ENCODE assay signal across 8 cellular contexts in genomic region chr13:23579072-23579885, GRCh38. TPM values are rescaled to one million over a fixed set of nuclear protein-coding genes. Genes with fewer than 3 reads are reported as not detected.
DNase-seq lines count a peak whose midpoint lies in the region; ATAC-seq and TF ChIP-seq lines count a peak whose summit lies in the region.

No MANE protein-coding gene starts in this region.

- TF ChIP-seq CTCF in lung (IDR thresholded peaks at IDR 0.05; ENCODE audit: control extremely low read depth, extremely low read depth): no peak

- TF ChIP-seq POLR2A in GM18951 (IDR thresholded peaks at IDR 0.05; ENCODE audit: extremely low read depth, insufficient read depth, insufficient read length): peak; percentile 49

- peak; percentile 89 for ATAC-seq in HG03139 (IDR thresholded peaks at IDR 0.05; ENCODE audit: unreplicated experiment)
- ATAC-seq in lung (ENCODE audit: insufficient read depth, low FRiP score): peak; percentile 100

- no peaks in the 10 kb centered on the region for H3K9me3 Mint-ChIP-seq in activated CD4-positive, alpha-beta memory T cell treated with anti-CD3 and anti-CD28 coated beads for 36 hours

- in situ Hi-C loops in GM18951 (cut with MboI; ENCODE audit: low sequenced_read_pairs, unreplicated experiment): no loop called here

- no peaks in the 10 kb centered on the region for H3K27me3 ChIP-seq in lung (ENCODE audit: control insufficient read depth, insufficient read depth)

- peaks cover 14% of the 10 kb centered on the region for H3K4me1 Mint-ChIP-seq in activated CD4-positive, alpha-beta memory T cell treated with anti-CD3 and anti-CD28 coated beads for 36 hours (ENCODE audit: low read depth)

- DNase-seq in AG08396 (ENCODE audit: low spot score) (peak; percentile 97), NCI-H524 (lab: John Stamatoyannopoulos, UW) (peak; percentile 84 to 94), ecto neural progenitor cell (ENCODE audit: low spot score) (peak; percentile 97), lung (ENCODE audit: low spot score) (peak; percentile 93)
- DNase-seq in activated CD4-positive, alpha-beta memory T cell treated with anti-CD3 and anti-CD28 coated beads for 36 hours: peak; percentile 94
- DNase-seq in stimulated activated CD4-positive, alpha-beta T cell treated with anti-CD3 and anti-CD28 coated beads, TNF-alpha, amount 100 ng/mL, for 1 hour (ENCODE audit: low read depth in 3 of 3, low spot score in 1 of 3): peak; percentile 75 to 97 (median 82)

- no peaks in the 10 kb centered on the region for H3K36me3 ChIP-seq in lung (ENCODE audit: control insufficient read depth in 2 of 2, insufficient read depth in 2 of 2, low read length in 2 of 2)

- H3K36me3 Mint-ChIP-seq in activated CD4-positive, alpha-beta memory T cell treated with anti-CD3 and anti-CD28 coated beads for 36 hours: no peaks in the 10 kb centered on the region

- POLR2A ChIA-PET in activated CD4-positive, alpha-beta memory T cell treated with anti-CD3 and anti-CD28 coated beads for 36 hours (lab: Charles Lee): interaction anchor here (1.0 kb wide), 1 partner anchor 310 kb away, joined by 3 read pairs; the partner anchor contains the start of gene MIPEP

- peaks cover 33% of the 10 kb centered on the region for H3K27me3 Mint-ChIP-seq in activated CD4-positive, alpha-beta memory T cell treated with anti-CD3 and anti-CD28 coated beads for 36 hours

- peaks cover 2 to 3% of the 10 kb centered on the region in 2 donors for H3K4me1 ChIP-seq in lung (ENCODE audit: control insufficient read depth in 2 of 2, insufficient read depth in 2 of 2, low read length in 2 of 2)

- 0 to 1% methylated on average over 56 to 79 of the region's 79 CpGs for WGBS in lung, 2 donors

- H3K27ac Mint-ChIP-seq in activated CD4-positive, alpha-beta memory T cell treated with anti-CD3 and anti-CD28 coated beads for 36 hours: no peak overlapping the region

- CTCF ChIA-PET in activated CD4-positive, alpha-beta memory T cell treated with anti-CD3 and anti-CD28 coated beads for 36 hours (lab: Charles Lee): interaction anchor here (0.6 to 1.2 kb wide), 3 partner anchors 249 to 310 kb away, joined by 3 to 6 read pairs (median 3); partner anchors contain the start of gene MIPEP

- peak overlapping the region; percentile 83 to 97 for H3K27ac ChIP-seq in lung (ENCODE audit: low read depth in 1 of 2, low read length in 1 of 2)

- intact Hi-C loops in activated CD4-positive, alpha-beta memory T cell treated with anti-CD3 and anti-CD28 coated beads for 36 hours (cut with micrococcal nuclease): loop anchor here (1.0 to 10.0 kb wide), 8 partner anchors 42 to 1974 kb away; partner anchors contain the start of genes MICU2 and MIPEP

- H3K4me3 ChIP-seq in lung: peak overlapping the region; percentile 82

- H3K4me3 Mint-ChIP-seq in activated CD4-positive, alpha-beta memory T cell treated with anti-CD3 and anti-CD28 coated beads for 36 hours: peak overlapping the region; percentile 75

- no peaks in the 10 kb centered on the region for H3K9me3 ChIP-seq in lung (ENCODE audit: control insufficient read depth in 2 of 2, insufficient read depth in 1 of 2, low read length in 1 of 2)

RNA-seq across cellular contexts. Expression of gene TNFRSF19, which starts 9.1 kb away (rescaled TPM):
- total RNA-seq in activated CD4-positive, alpha-beta memory T cell treated with anti-CD3 and anti-CD28 coated beads for 36 hours: not detected
- 10 to 100 TPM; 56.6 to 68.0 TPM for total RNA-seq in lung
- polyA plus RNA-seq in lung: 10 to 100 TPM in 1 of 2 donors, 1 to 10 TPM in 1; 9.5 to 12.8 TPM

Comparison
In these comparisons a context has a peak if more than half of its experiments do, and no peak if none do; other contexts are left out.
1. Peak in every context shown above with its lines: DNase-seq, ATAC-seq, H3K4me3 ChIP-seq and H3K27ac ChIP-seq.
2. RNA of gene TNFRSF19, which starts 9.1 kb away (total RNA-seq): 56.6 to 68.0 TPM in lung; not detected in activated CD4-positive, alpha-beta memory T cell treated with anti-CD3 and anti-CD28 coated beads for 36 hours; every median in the first group is over 10 times any median in the second.